ENCODE assay signal across 1 cellular context in the genomic region with DNA sequence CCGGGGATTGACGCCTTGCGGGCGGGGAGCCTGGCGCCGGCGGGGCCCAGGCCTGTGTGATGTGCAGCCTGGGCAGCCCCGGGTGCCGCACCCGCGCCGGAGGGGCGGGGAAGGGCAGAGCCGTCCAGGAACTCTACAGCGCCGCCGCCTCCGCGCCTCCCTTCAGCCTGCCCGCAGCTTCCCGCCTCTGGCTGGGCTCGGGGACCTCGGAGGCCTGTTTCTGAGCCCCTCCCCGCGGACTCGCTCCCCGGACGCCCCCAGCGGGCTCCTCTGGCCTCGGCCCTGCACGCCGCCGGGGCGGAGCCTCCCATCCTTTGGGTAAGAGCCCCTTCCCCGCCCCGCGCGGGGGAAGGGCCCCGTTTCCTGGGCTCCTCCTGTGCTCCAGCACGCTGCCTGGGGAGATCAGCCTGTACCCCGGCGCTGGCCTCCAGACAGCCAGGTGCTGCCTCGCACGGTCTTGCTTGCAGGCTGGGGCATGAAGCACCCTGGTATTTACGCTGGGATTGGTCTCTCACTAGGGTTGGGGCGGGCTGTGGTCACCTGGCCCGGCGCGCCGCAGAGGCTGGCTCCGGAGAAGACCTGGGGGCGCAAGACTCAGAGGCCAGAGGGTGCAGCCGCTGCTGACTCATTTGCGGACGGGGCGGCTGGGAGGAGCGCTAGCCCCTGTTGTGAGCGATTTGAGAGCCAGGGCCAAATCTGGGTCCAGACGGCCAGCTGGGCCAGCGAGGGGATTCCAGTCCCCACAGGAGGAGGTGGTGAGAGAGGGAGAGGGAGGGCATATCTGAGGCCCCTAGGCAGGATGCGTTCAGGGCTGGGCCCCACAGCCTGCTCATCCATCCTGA.
TF ChIP-seq lines count a peak whose summit lies in the region.

No MANE protein-coding gene starts in this region.

TF ChIP-seq in HepG2, 621 proteins besides CTCF, POLR2A, EP300 and RAD21 (continued from another document and continues in another):
- 0 out of 2 replicates have a peak, but pooled peaks have one; percentile 53 for TF ChIP-seq CREB3 (CRISPR knock-in tag; IDR thresholded peaks at IDR 0.05)
- TF ChIP-seq, protein P1, sequence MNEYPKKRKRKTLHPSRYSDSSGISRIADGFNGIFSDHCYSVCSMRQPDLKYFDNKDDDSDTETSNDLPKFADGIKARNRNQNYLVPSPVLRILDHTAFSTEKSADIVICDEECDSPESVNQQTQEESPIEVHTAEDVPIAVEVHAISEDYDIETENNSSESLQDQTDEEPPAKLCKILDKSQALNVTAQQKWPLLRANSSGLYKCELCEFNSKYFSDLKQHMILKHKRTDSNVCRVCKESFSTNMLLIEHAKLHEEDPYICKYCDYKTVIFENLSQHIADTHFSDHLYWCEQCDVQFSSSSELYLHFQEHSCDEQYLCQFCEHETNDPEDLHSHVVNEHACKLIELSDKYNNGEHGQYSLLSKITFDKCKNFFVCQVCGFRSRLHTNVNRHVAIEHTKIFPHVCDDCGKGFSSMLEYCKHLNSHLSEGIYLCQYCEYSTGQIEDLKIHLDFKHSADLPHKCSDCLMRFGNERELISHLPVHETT (CRISPR knock-in tag; conservative IDR thresholded peaks at IDR 0.05) = peak; percentile 40; the same call in 1 of the 2 replicates
- TF ChIP-seq ZBTB21 (CRISPR knock-in tag; IDR thresholded peaks at IDR 0.05) = peak; percentile 12; the same call in 1 of the 2 replicates
- peak; percentile 20; the same call in 1 of the 2 replicates for TF ChIP-seq ELF3 (CRISPR knock-in tag; IDR thresholded peaks at IDR 0.05)
- 0 out of 2 replicates have a peak, but pooled peaks have one; percentile 26 for TF ChIP-seq MAZ (IDR thresholded peaks at IDR 0.05; ENCODE audit: borderline replicate concordance, low read depth, low read length)
- peak; percentile 83 for TF ChIP-seq MAZ (CRISPR knock-in tag; IDR thresholded peaks at IDR 0.05; ENCODE audit: low read depth)
- TF ChIP-seq SP4 (CRISPR knock-in tag; IDR thresholded peaks at IDR 0.05) = peak; percentile 69
- 0 out of 2 replicates have a peak, but pooled peaks have one; percentile 30 for TF ChIP-seq E2F5 (CRISPR knock-in tag; conservative IDR thresholded peaks at IDR 0.05)
- TF ChIP-seq, protein P2, sequence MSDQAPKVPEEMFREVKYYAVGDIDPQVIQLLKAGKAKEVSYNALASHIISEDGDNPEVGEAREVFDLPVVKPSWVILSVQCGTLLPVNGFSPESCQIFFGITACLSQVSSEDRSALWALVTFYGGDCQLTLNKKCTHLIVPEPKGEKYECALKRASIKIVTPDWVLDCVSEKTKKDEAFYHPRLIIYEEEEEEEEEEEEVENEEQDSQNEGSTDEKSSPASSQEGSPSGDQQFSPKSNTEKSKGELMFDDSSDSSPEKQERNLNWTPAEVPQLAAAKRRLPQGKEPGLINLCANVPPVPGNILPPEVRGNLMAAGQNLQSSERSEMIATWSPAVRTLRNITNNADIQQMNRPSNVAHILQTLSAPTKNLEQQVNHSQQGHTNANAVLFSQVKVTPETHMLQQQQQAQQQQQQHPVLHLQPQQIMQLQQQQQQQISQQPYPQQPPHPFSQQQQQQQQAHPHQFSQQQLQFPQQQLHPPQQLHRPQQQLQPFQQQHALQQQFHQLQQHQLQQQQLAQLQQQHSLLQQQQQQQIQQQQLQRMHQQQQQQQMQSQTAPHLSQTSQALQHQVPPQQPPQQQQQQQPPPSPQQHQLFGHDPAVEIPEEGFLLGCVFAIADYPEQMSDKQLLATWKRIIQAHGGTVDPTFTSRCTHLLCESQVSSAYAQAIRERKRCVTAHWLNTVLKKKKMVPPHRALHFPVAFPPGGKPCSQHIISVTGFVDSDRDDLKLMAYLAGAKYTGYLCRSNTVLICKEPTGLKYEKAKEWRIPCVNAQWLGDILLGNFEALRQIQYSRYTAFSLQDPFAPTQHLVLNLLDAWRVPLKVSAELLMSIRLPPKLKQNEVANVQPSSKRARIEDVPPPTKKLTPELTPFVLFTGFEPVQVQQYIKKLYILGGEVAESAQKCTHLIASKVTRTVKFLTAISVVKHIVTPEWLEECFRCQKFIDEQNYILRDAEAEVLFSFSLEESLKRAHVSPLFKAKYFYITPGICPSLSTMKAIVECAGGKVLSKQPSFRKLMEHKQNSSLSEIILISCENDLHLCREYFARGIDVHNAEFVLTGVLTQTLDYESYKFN (CRISPR knock-in tag; conservative IDR thresholded peaks at IDR 0.05) = 0 out of 2 replicates have a peak, but pooled peaks have one; percentile 40
- no peak for TF ChIP-seq ZNF703 (CRISPR knock-in tag; IDR thresholded peaks at IDR 0.05; ENCODE audit: borderline replicate concordance)
- TF ChIP-seq ZNF883 (CRISPR knock-in tag; IDR thresholded peaks at IDR 0.05; ENCODE audit: not compliant biosample characterization) = no peak
- peak; percentile 8; the same call in 1 of the 2 replicates for TF ChIP-seq DR1 (CRISPR knock-in tag; IDR thresholded peaks at IDR 0.05)
- TF ChIP-seq ETS1 (CRISPR knock-in tag; IDR thresholded peaks at IDR 0.05) = peak; percentile 71; the same call in 1 of the 2 replicates
- TF ChIP-seq ZNF674 (CRISPR knock-in tag; IDR thresholded peaks at IDR 0.05; ENCODE audit: low read depth) = no peak
- TF ChIP-seq ZNF331 (CRISPR knock-in tag; IDR thresholded peaks at IDR 0.05) = peak; percentile 37; the same call in 1 of the 2 replicates
- TF ChIP-seq ZNF564 (CRISPR knock-in tag; IDR thresholded peaks at IDR 0.05) = peak; percentile 84
- peak; percentile 22; the same call in 1 of the 2 replicates for TF ChIP-seq NAIF1 (CRISPR knock-in tag; IDR thresholded peaks at IDR 0.05; ENCODE audit: borderline replicate concordance)
- 0 out of 2 replicates have a peak, but pooled peaks have one; percentile 70 for TF ChIP-seq NFE2L1 (CRISPR knock-in tag; IDR thresholded peaks at IDR 0.05; ENCODE audit: borderline replicate concordance)
- TF ChIP-seq, protein P3, sequence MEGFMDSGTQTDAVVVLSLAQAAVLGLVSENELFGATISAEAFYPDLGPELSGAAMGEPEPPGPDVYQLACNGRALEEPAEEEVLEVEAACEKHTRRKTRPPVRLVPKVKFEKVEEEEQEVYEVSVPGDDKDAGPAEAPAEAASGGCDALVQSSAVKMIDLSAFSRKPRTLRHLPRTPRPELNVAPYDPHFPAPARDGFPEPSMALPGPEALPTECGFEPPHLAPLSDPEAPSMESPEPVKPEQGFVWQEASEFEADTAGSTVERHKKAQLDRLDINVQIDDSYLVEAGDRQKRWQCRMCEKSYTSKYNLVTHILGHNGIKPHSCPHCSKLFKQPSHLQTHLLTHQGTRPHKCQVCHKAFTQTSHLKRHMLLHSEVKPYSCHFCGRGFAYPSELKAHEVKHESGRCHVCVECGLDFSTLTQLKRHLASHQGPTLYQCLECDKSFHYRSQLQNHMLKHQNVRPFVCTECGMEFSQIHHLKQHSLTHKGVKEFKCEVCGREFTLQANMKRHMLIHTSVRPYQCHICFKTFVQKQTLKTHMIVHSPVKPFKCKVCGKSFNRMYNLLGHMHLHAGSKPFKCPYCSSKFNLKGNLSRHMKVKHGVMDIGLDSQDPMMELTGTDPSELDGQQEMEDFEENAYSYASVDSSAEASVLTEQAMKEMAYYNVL (CRISPR knock-in tag; IDR thresholded peaks at IDR 0.05; ENCODE audit: borderline replicate concordance) = 0 out of 2 replicates have a peak, but pooled peaks have one; percentile 17
- peak; percentile 2; the same call in 1 of the 2 replicates for TF ChIP-seq FOXC1 (CRISPR knock-in tag; IDR thresholded peaks at IDR 0.05; ENCODE audit: borderline replicate concordance)
- no peak for TF ChIP-seq ZBTB34 (CRISPR knock-in tag; IDR thresholded peaks at IDR 0.05)
- TF ChIP-seq HOXA5 (CRISPR knock-in tag; IDR thresholded peaks at IDR 0.05) = peak; percentile 80; the same call in 1 of the 2 replicates
- TF ChIP-seq, protein P4, sequence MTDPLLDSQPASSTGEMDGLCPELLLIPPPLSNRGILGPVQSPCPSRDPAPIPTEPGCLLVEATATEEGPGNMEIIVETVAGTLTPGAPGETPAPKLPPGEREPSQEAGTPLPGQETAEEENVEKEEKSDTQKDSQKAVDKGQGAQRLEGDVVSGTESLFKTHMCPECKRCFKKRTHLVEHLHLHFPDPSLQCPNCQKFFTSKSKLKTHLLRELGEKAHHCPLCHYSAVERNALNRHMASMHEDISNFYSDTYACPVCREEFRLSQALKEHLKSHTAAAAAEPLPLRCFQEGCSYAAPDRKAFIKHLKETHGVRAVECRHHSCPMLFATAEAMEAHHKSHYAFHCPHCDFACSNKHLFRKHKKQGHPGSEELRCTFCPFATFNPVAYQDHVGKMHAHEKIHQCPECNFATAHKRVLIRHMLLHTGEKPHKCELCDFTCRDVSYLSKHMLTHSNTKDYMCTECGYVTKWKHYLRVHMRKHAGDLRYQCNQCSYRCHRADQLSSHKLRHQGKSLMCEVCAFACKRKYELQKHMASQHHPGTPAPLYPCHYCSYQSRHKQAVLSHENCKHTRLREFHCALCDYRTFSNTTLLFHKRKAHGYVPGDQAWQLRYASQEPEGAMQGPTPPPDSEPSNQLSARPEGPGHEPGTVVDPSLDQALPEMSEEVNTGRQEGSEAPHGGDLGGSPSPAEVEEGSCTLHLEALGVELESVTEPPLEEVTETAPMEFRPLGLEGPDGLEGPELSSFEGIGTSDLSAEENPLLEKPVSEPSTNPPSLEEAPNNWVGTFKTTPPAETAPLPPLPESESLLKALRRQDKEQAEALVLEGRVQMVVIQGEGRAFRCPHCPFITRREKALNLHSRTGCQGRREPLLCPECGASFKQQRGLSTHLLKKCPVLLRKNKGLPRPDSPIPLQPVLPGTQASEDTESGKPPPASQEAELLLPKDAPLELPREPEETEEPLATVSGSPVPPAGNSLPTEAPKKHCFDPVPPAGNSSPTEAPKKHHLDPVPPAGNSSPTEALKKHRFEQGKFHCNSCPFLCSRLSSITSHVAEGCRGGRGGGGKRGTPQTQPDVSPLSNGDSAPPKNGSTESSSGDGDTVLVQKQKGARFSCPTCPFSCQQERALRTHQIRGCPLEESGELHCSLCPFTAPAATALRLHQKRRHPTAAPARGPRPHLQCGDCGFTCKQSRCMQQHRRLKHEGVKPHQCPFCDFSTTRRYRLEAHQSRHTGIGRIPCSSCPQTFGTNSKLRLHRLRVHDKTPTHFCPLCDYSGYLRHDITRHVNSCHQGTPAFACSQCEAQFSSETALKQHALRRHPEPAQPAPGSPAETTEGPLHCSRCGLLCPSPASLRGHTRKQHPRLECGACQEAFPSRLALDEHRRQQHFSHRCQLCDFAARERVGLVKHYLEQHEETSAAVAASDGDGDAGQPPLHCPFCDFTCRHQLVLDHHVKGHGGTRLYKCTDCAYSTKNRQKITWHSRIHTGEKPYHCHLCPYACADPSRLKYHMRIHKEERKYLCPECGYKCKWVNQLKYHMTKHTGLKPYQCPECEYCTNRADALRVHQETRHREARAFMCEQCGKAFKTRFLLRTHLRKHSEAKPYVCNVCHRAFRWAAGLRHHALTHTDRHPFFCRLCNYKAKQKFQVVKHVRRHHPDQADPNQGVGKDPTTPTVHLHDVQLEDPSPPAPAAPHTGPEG (CRISPR knock-in tag; IDR thresholded peaks at IDR 0.05) = peak; percentile 75
- TF ChIP-seq SIX4 (CRISPR knock-in tag; IDR thresholded peaks at IDR 0.05) = 0 out of 2 replicates have a peak, but pooled peaks have one; percentile 11
- TF ChIP-seq SOX6 (IDR thresholded peaks at IDR 0.05) = no peak
- 0 out of 2 replicates have a peak, but pooled peaks have one; percentile 58 for TF ChIP-seq SOX6 (CRISPR knock-in tag; IDR thresholded peaks at IDR 0.05)
- peak; percentile 20; the same call in 1 of the 2 replicates for TF ChIP-seq TCF7 (IDR thresholded peaks at IDR 0.05; ENCODE audit: low read depth)
- TF ChIP-seq CREB1 (IDR thresholded peaks at IDR 0.05) = no peak
- TF ChIP-seq CREB1 (CRISPR knock-in tag; IDR thresholded peaks at IDR 0.05) = peak; percentile 53; the same call in 1 of the 2 replicates
- peak; percentile 63 for TF ChIP-seq GABPB1 (CRISPR knock-in tag; IDR thresholded peaks at IDR 0.05)
- 0 out of 2 replicates have a peak, but pooled peaks have one; percentile 66 for TF ChIP-seq MEIS2 (CRISPR knock-in tag; IDR thresholded peaks at IDR 0.05)
- 0 out of 2 replicates have a peak, but pooled peaks have one; percentile 47 for TF ChIP-seq MAF1 (CRISPR knock-in tag; IDR thresholded peaks at IDR 0.05; ENCODE audit: borderline replicate concordance)
- TF ChIP-seq ZNF556 (CRISPR knock-in tag; IDR thresholded peaks at IDR 0.05; ENCODE audit: borderline replicate concordance) = no peak
- TF ChIP-seq ZNF589 (CRISPR knock-in tag; conservative IDR thresholded peaks at IDR 0.05) = 0 out of 2 replicates have a peak, but pooled peaks have one; percentile 72
- no peak; the same call in 1 of the 2 replicates for TF ChIP-seq SP2 (CRISPR knock-in tag; IDR thresholded peaks at IDR 0.05)
- TF ChIP-seq REL (CRISPR knock-in tag; conservative IDR thresholded peaks at IDR 0.05) = peak; percentile 37; the same call in 1 of the 2 replicates
- TF ChIP-seq MED1 (CRISPR knock-in tag; IDR thresholded peaks at IDR 0.05) = peak; percentile 58
- no peak for TF ChIP-seq FOXA1 (IDR thresholded peaks at IDR 0.05)
- TF ChIP-seq FOXA1 (CRISPR knock-in tag; IDR thresholded peaks at IDR 0.05) = peak; percentile 32; the same call in 1 of the 2 replicates
- peak; percentile 48; the same call in 1 of the 2 replicates for TF ChIP-seq RXRA (CRISPR knock-in tag; IDR thresholded peaks at IDR 0.05)
